Comparison of ENCODE assay signal across 9 cellular contexts in genomic region chr10:118543714-118544400, GRCh38. TPM values are rescaled to one million over a fixed set of nuclear protein-coding genes. Genes with fewer than 3 reads are reported as not detected.
DNase-seq lines count a peak whose midpoint lies in the region; ATAC-seq, FAIRE-seq and TF ChIP-seq lines count a peak whose summit lies in the region.
"Had no signal": no experiment of that assay in that cellular context is flagged by ENCODE, and none has a peak within 500 bp of the region (broad histone marks: within the 10 kb centered on the region; RNA-seq: fewer than 3 reads in every experiment).

No MANE protein-coding gene starts in this region.

- H2AFZ ChIP-seq in KMS-11 (ENCODE audit: low read depth) (0 out of 2 replicates have a peak overlapping the region, but pooled peaks have one; percentile 34), SK-N-SH (ENCODE audit: low read depth) (no peak overlapping the region)

- no peaks in the 10 kb centered on the region for H3K9me2 ChIP-seq in SK-N-SH

- H3K27ac Mint-ChIP-seq in brain: no peak overlapping the region

- peaks cover 29% of the 10 kb centered on the region for H3K27me3 Mint-ChIP-seq in brain

- H3K79me2 ChIP-seq in KMS-11 (ENCODE audit: insufficient read depth, low read depth) (no peaks in the 10 kb centered on the region), SK-N-SH (ENCODE audit: insufficient read depth) (no peaks in the 10 kb centered on the region)

- POLR2A ChIA-PET in SK-N-SH (lab: Yijun Ruan, JAX): no interaction called here

- 11% methylated on average over 11 of the region's 13 CpGs for WGBS in SK-N-SH (ENCODE audit: low lambda C conversion rate)

- H3K9ac ChIP-seq in KMS-11: no peak overlapping the region
- no peak overlapping the region for H3K9ac ChIP-seq in SK-N-SH

- H3K9me3 ChIP-seq in SK-N-SH: no peaks in the 10 kb centered on the region

- H3K27me3 ChIP-seq in KMS-11 (ENCODE audit: insufficient read depth, low read depth) (no peaks in the 10 kb centered on the region), SK-N-SH (ENCODE audit: insufficient read depth) (no peaks in the 10 kb centered on the region; the same call in 1 of the 2 replicates)

- H3K9me3 Mint-ChIP-seq in brain: peaks cover 0 to 3% (median 0%) of the 10 kb centered on the region in 5 experiments

- H3K4me3 Mint-ChIP-seq in brain: no peak overlapping the region
- H3K4me3 Mint-ChIP-seq: naive B cell had no signal

- no peak overlapping the region for H3K27ac ChIP-seq in KMS-11
- H3K27ac ChIP-seq in SK-N-SH (ENCODE audit: low read depth in 2 of 2, low read length in 1 of 2): no peak overlapping the region

- TF ChIP-seq RAD21 in SK-N-SH (IDR thresholded peaks at IDR 0.05; ENCODE audit: low read length): peak; percentile 78

- H3K36me3 ChIP-seq in KMS-11 (ENCODE audit: insufficient read depth) (no peaks in the 10 kb centered on the region), SK-N-SH (replicated peaks in 1 of 2; ENCODE audit: control insufficient read depth in 1 of 2, insufficient read depth in 2 of 2, low read length in 1 of 2) (no peaks in the 10 kb centered on the region)

- H3K4me3 ChIP-seq in KMS-11 (IDR thresholded peaks at IDR 0.05; ENCODE audit: insufficient read depth, low read depth, low read length): no peak overlapping the region
- no peak overlapping the region for H3K4me3 ChIP-seq in SK-N-SH (ENCODE audit: low read depth in 2 of 2, low read length in 1 of 2)

- no peaks in the 10 kb centered on the region for H4K20me1 ChIP-seq in KMS-11 (ENCODE audit: insufficient read depth)
- H4K20me1 ChIP-seq in SK-N-SH (ENCODE audit: insufficient read depth): no peaks in the 10 kb centered on the region

- CTCF ChIA-PET in SK-N-SH (lab: Yijun Ruan, JAX): interaction anchor here (0.5 to 4.9 kb wide), 37 partner anchors 8 to 1048 kb away, joined by 3 to 34 read pairs (median 3); no protein-coding TSS in a partner anchor

- FAIRE-seq in GM19239 (lab: Jason Lieb, UNC): peak; percentile 26

- ATAC-seq in stimulated activated naive CD8-positive, alpha-beta T cell treated with anti-CD3 and anti-CD28 coated beads, Interleukin-15, Interleukin-2, amounts not matched to agents 100 U/mL and 50 U/mL, for 24 hours: peak; percentile 59
- ATAC-seq in HG03108 (IDR thresholded peaks at IDR 0.05; ENCODE audit: unreplicated experiment): no peak

- no peak for TF ChIP-seq EP300 in SK-N-SH (IDR thresholded peaks at IDR 0.05; ENCODE audit: borderline replicate concordance in 1 of 2, low read depth in 1 of 2, low read length in 1 of 2)

- no peaks in the 10 kb centered on the region for H3K36me3 Mint-ChIP-seq in brain
- H3K36me3 Mint-ChIP-seq: naive B cell had no signal

- TF ChIP-seq CTCF in KMS-11 (conservative IDR thresholded peaks at IDR 0.05; ENCODE audit: low read depth, low read length) (peak; percentile 77), SK-N-SH (IDR thresholded peaks at IDR 0.05) (peak; percentile 51), brain (conservative IDR thresholded peaks at IDR 0.05) (peak; percentile 55 to 72)

- DNase-seq in COLO668 (lab: John Stamatoyannopoulos, UW; ENCODE audit: unreplicated experiment) (peak; percentile 54), GM19239 (ENCODE audit: insufficient read length, low spot score) (peak; percentile 17), SK-N-SH (peak; percentile 64), left kidney (ENCODE audit: low read depth, low spot score) (peak; percentile 81)
- peak; percentile 48 for DNase-seq in stimulated activated naive CD8-positive, alpha-beta T cell treated with anti-CD3 and anti-CD28 coated beads, Interleukin-15, Interleukin-2, amounts not matched to agents 100 U/mL and 50 U/mL, for 24 hours
- DNase-seq: naive B cell had no signal

- H3K4me1 ChIP-seq in KMS-11 (ENCODE audit: low read depth, poor library complexity, severe bottlenecking): no peaks in the 10 kb centered on the region
- no peaks in the 10 kb centered on the region; a peak in 1 of 4 replicates for H3K4me1 ChIP-seq in SK-N-SH (ENCODE audit: control insufficient read depth in 1 of 2, insufficient read depth in 2 of 2, low read depth in 1 of 2, low read length in 1 of 2)

- H3K4me2 ChIP-seq in KMS-11 (no peak overlapping the region), SK-N-SH (no peak overlapping the region)

- no peaks in the 10 kb centered on the region for H3K4me1 Mint-ChIP-seq in brain
- H3K4me1 Mint-ChIP-seq: naive B cell had no signal

- no peaks in the 10 kb centered on the region for H3F3A ChIP-seq in SK-N-SH (replicated peaks; ENCODE audit: insufficient read depth)

TF ChIP-seq in SK-N-SH, 30 proteins besides CTCF, POLR2A, EP300 and RAD21:
- TF ChIP-seq SMC3 (IDR thresholded peaks at IDR 0.05; ENCODE audit: low read depth, low read length) (peak; percentile 61), MAX (IDR thresholded peaks at IDR 0.05; ENCODE audit: low read depth) (no peak)

RNA-seq across cellular contexts. Expression of gene PRLHR, which starts 51.6 kb away (rescaled TPM):
- polyA plus RNA-seq in SK-N-SH (2012; rRNA removed): 0.03 TPM in 1 of 2 replicates, not detected in the other
- polyA plus RNA-seq in SK-N-SH (2012; cell fraction: cytosol; rRNA removed): under 0.01 TPM in 2 replicates
- not detected in 2 replicates for polyA plus RNA-seq in SK-N-SH (2012; cell fraction: nucleus; rRNA removed)
- not detected for polyA plus RNA-seq in brain (ENCODE audit: insufficient read depth, low read depth, low replicate concordance)

Comparison
In these comparisons a context has a peak if more than half of its experiments do, and no peak if none do; other contexts are left out.
1. DNase-seq: peak in every context shown above with its lines; median percentile 81 in left kidney; 64 in SK-N-SH; 54 in COLO668; 48 in stimulated activated naive CD8-positive, alpha-beta T cell treated with anti-CD3 and anti-CD28 coated beads, Interleukin-15, Interleukin-2, amounts not matched to agents 100 U/mL and 50 U/mL, for 24 hours; 17 in GM19239.